In the genomic region with DNA sequence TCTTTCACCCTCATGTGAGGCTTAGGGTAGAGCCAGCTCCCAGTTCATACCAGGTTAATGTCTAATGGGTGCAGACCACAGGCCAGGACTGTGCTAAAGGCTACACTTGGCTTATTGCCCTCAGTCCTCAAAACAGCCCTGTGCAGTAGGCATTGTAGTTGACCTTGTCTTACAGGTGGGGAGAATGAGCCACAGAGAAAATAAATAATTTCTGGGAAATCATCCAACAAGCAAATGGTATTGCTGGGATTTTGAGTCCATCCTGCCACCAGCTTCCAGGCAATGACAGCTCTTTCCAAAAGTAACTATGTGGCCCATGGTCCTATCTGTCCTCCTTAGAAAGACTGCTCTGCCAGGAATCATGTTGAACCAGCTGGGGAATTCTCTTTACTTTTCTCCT, we compare ENCODE assay signal across 2 cellular contexts.
TF ChIP-seq lines count a peak whose summit lies in the region.

No MANE protein-coding gene starts in this region.

TF ChIP-seq in liver, 16 proteins besides CTCF, POLR2A, EP300 and RAD21 (continued from another document):
- TF ChIP-seq, protein P1, sequence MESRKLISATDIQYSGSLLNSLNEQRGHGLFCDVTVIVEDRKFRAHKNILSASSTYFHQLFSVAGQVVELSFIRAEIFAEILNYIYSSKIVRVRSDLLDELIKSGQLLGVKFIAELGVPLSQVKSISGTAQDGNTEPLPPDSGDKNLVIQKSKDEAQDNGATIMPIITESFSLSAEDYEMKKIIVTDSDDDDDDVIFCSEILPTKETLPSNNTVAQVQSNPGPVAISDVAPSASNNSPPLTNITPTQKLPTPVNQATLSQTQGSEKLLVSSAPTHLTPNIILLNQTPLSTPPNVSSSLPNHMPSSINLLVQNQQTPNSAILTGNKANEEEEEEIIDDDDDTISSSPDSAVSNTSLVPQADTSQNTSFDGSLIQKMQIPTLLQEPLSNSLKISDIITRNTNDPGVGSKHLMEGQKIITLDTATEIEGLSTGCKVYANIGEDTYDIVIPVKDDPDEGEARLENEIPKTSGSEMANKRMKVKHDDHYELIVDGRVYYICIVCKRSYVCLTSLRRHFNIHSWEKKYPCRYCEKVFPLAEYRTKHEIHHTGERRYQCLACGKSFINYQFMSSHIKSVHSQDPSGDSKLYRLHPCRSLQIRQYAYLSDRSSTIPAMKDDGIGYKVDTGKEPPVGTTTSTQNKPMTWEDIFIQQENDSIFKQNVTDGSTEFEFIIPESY (IDR thresholded peaks at IDR 0.05) = peak; percentile 39
- peak in 1 of 2 donors; percentile 72 for TF ChIP-seq EGR1 (IDR thresholded peaks at IDR 0.05; ENCODE audit: low read depth in 2 of 2)
- peak; percentile 83 to 88 for TF ChIP-seq HNF4A (conservative IDR thresholded peaks at IDR 0.05)
- TF ChIP-seq TAF1 (conservative IDR thresholded peaks at IDR 0.05) = no peak
- TF ChIP-seq JUND (IDR thresholded peaks at IDR 0.05) = peak in 1 of 2 donors; percentile 92
- TF ChIP-seq, protein P2, sequence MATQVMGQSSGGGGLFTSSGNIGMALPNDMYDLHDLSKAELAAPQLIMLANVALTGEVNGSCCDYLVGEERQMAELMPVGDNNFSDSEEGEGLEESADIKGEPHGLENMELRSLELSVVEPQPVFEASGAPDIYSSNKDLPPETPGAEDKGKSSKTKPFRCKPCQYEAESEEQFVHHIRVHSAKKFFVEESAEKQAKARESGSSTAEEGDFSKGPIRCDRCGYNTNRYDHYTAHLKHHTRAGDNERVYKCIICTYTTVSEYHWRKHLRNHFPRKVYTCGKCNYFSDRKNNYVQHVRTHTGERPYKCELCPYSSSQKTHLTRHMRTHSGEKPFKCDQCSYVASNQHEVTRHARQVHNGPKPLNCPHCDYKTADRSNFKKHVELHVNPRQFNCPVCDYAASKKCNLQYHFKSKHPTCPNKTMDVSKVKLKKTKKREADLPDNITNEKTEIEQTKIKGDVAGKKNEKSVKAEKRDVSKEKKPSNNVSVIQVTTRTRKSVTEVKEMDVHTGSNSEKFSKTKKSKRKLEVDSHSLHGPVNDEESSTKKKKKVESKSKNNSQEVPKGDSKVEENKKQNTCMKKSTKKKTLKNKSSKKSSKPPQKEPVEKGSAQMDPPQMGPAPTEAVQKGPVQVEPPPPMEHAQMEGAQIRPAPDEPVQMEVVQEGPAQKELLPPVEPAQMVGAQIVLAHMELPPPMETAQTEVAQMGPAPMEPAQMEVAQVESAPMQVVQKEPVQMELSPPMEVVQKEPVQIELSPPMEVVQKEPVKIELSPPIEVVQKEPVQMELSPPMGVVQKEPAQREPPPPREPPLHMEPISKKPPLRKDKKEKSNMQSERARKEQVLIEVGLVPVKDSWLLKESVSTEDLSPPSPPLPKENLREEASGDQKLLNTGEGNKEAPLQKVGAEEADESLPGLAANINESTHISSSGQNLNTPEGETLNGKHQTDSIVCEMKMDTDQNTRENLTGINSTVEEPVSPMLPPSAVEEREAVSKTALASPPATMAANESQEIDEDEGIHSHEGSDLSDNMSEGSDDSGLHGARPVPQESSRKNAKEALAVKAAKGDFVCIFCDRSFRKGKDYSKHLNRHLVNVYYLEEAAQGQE (IDR thresholded peaks at IDR 0.05) = no peak
TF ChIP-seq in liver: peak in this region for 10.

TF ChIP-seq in HepG2, 621 proteins besides CTCF, POLR2A, EP300 and RAD21 (continued from another document):
- TF ChIP-seq, protein P3, sequence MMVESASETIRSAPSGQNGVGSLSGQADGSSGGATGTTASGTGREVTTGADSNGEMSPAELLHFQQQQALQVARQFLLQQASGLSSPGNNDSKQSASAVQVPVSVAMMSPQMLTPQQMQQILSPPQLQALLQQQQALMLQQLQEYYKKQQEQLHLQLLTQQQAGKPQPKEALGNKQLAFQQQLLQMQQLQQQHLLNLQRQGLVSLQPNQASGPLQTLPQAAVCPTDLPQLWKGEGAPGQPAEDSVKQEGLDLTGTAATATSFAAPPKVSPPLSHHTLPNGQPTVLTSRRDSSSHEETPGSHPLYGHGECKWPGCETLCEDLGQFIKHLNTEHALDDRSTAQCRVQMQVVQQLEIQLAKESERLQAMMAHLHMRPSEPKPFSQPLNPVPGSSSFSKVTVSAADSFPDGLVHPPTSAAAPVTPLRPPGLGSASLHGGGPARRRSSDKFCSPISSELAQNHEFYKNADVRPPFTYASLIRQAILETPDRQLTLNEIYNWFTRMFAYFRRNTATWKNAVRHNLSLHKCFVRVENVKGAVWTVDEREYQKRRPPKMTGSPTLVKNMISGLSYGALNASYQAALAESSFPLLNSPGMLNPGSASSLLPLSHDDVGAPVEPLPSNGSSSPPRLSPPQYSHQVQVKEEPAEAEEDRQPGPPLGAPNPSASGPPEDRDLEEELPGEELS (CRISPR knock-in tag; IDR thresholded peaks at IDR 0.05) = no peak
